In the genomic region with DNA sequence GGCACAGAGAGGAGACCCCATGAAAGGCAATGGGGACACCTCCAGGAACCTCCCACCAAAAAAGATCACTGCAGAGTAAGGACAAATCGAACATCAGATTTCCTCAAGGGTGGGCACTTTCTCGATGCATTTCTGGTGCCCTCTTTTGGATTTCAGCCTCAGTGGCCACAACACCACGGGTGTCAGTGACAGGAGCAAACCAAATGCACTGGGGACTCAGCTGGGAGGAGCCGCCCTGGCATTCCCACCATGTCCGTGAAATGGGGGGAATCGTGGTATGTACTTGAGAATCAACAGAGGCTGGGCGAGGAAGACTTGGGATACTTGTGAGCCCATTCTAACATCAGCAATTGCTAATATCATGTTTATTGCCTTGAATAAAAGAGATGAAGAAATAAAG, we compare ENCODE assay signal across 12 cellular contexts. TPM values are rescaled to one million over a fixed set of nuclear protein-coding genes. Genes with fewer than 3 reads are reported as not detected.
A peak's percentile ranks its signal among the peaks of the same experiment; 100 is the strongest.
DNase-seq lines count a peak whose midpoint lies in the region; ATAC-seq and TF ChIP-seq lines count a peak whose summit lies in the region.
"Had no signal": no experiment of that assay in that cellular context is flagged by ENCODE, and none has a peak within 500 bp of the region (broad histone marks: within the 10 kb centered on the region; RNA-seq: fewer than 3 reads in every experiment).

No MANE protein-coding gene starts in this region.

- POLR2A ChIA-PET in activated CD4-positive, alpha-beta T cell treated with anti-CD3 and anti-CD28 coated beads for 36 hours (lab: Charles Lee), result no interaction called here
- POLR2A ChIA-PET in HEK293T (lab: Yijun Ruan, JAX), result no interaction called here

- CTCF ChIA-PET in activated CD4-positive, alpha-beta T cell treated with anti-CD3 and anti-CD28 coated beads for 36 hours (lab: Charles Lee), result interaction anchor here (1.1 kb wide), 1 partner anchor 59 kb away, joined by 3 read pairs; no protein-coding TSS in a partner anchor
- CTCF ChIA-PET in HEK293T (lab: Yijun Ruan, JAX), result no interaction called here

- no peak overlapping the region for H3K4me3 ChIP-seq in Peyer's patch
- H3K4me3 ChIP-seq in aorta (ENCODE audit: low read length in 2 of 2), result no peak overlapping the region
- H3K4me3 ChIP-seq: A549 had no signal

- no peak for TF ChIP-seq POLR2A in Peyer's patch (IDR thresholded peaks at IDR 0.05)

- peaks cover 3 to 35% (median 27%) of the 10 kb centered on the region in 4 donors for H3K4me1 ChIP-seq in Peyer's patch
- no peaks in the 10 kb centered on the region for H3K4me1 ChIP-seq in aorta (ENCODE audit: control insufficient read depth in 1 of 2, insufficient read depth in 2 of 2, low read length in 2 of 2)

- H3K27me3 ChIP-seq in Peyer's patch (no peaks in the 10 kb centered on the region), aorta (ENCODE audit: control insufficient read depth in 1 of 2, insufficient read depth in 2 of 2, low read length in 1 of 2) (no peaks in the 10 kb centered on the region)

- H3K27ac ChIP-seq in Peyer's patch, result peak overlapping the region; percentile 61 to 80 (median 76)
- H3K27ac ChIP-seq in aorta (ENCODE audit: low read depth in 1 of 2, low read length in 2 of 2), result no peak overlapping the region
- H3K27ac ChIP-seq: A549 had no signal

- H3K4me1 Mint-ChIP-seq in activated CD4-positive, alpha-beta T cell treated with anti-CD3 and anti-CD28 coated beads for 36 hours, result peaks cover 76% of the 10 kb centered on the region
- peaks cover 83% of the 10 kb centered on the region for H3K4me1 Mint-ChIP-seq in stimulated activated memory B cell treated with anti-CD40 and anti-IgM and Interleukin-4, amounts not matched to agents 10 μg/mL and 1 μg/mL and 100 μg/mL, for 72 hours

- TF ChIP-seq CTCF in Peyer's patch (IDR thresholded peaks at IDR 0.05), result no peak

- peak overlapping the region; percentile 25 for H3K4me3 Mint-ChIP-seq in activated CD4-positive, alpha-beta T cell treated with anti-CD3 and anti-CD28 coated beads for 36 hours
- peak overlapping the region; percentile 68 for H3K4me3 Mint-ChIP-seq in stimulated activated memory B cell treated with anti-CD40 and anti-IgM and Interleukin-4, amounts not matched to agents 10 μg/mL and 1 μg/mL and 100 μg/mL, for 72 hours

- no peaks in the 10 kb centered on the region for H3K36me3 ChIP-seq in Peyer's patch
- no peaks in the 10 kb centered on the region for H3K36me3 ChIP-seq in aorta (ENCODE audit: control insufficient read depth in 1 of 2, insufficient read depth in 2 of 2, low read length in 1 of 2)

- H3K36me3 Mint-ChIP-seq in activated CD4-positive, alpha-beta T cell treated with anti-CD3 and anti-CD28 coated beads for 36 hours (ENCODE audit: low read depth), result no peaks in the 10 kb centered on the region
- H3K36me3 Mint-ChIP-seq in stimulated activated memory B cell treated with anti-CD40 and anti-IgM and Interleukin-4, amounts not matched to agents 10 μg/mL and 1 μg/mL and 100 μg/mL, for 72 hours, result peaks cover 5% of the 10 kb centered on the region

- intact Hi-C loops in activated CD4-positive, alpha-beta T cell treated with anti-CD3 and anti-CD28 coated beads for 36 hours (cut with DNase I, micrococcal nuclease), result loop anchor here (1.0 to 5.0 kb wide), 6 partner anchors 55 to 535 kb away; partner anchors contain the start of genes SCGB2B2 (in 1 of the 2), USF2 (in 1 of the 2) and ZNF302 (in 1 of the 2)
- intact Hi-C loops in aorta (cut with DNase I), result no loop called here

- ATAC-seq in activated CD4-positive, alpha-beta T cell treated with anti-CD3 and anti-CD28 coated beads for 36 hours, result no peak
- ATAC-seq in stimulated activated memory B cell treated with anti-CD40 and anti-IgM and Interleukin-4, amounts not matched to agents 10 μg/mL and 1 μg/mL and 100 μg/mL, for 72 hours, result no peak
- ATAC-seq in aorta (ENCODE audit: low FRiP score), result no peak
- ATAC-seq: A549 had no signal

- H3K27ac Mint-ChIP-seq in activated CD4-positive, alpha-beta T cell treated with anti-CD3 and anti-CD28 coated beads for 36 hours, result peak overlapping the region; percentile 96
- peak overlapping the region; percentile 75 for H3K27ac Mint-ChIP-seq in stimulated activated memory B cell treated with anti-CD40 and anti-IgM and Interleukin-4, amounts not matched to agents 10 μg/mL and 1 μg/mL and 100 μg/mL, for 72 hours

- peaks cover 2% of the 10 kb centered on the region for H3K9me3 Mint-ChIP-seq in activated CD4-positive, alpha-beta T cell treated with anti-CD3 and anti-CD28 coated beads for 36 hours (ENCODE audit: low read depth)
- peaks cover 2% of the 10 kb centered on the region for H3K9me3 Mint-ChIP-seq in stimulated activated memory B cell treated with anti-CD40 and anti-IgM and Interleukin-4, amounts not matched to agents 10 μg/mL and 1 μg/mL and 100 μg/mL, for 72 hours

- peak; percentile 12 for DNase-seq in activated CD4-positive, alpha-beta T cell treated with anti-CD3 and anti-CD28 coated beads for 36 hours
- no peak for DNase-seq in activated CD4-positive, alpha-beta T cell treated with anti-CD3 and anti-CD28 coated beads for 48 hours
- no peak for DNase-seq in Peyer's patch
- peak; percentile 27 for DNase-seq in effector CD8-positive, alpha-beta T cell (lab: John Stamatoyannopoulos, UW)
- DNase-seq in HEK293T (ENCODE audit: extremely low spot score), result no peak
- no peak for DNase-seq in aorta
- no peak for DNase-seq in midbrain (lab: John Stamatoyannopoulos, UW)
- DNase-seq: DMS79 treated with DMSO at 0.1 percent for 48 hours, NCI-H1930 had no signal

- WGBS in aorta, 2 donors, result 60% methylated on average over 7 of the region's 7 CpGs

- H3K9me3 ChIP-seq in Peyer's patch (no peaks in the 10 kb centered on the region), aorta (ENCODE audit: control insufficient read depth, low read length) (peaks cover 2% of the 10 kb centered on the region)

- H3K27me3 Mint-ChIP-seq in activated CD4-positive, alpha-beta T cell treated with anti-CD3 and anti-CD28 coated beads for 36 hours, result no peaks in the 10 kb centered on the region
- no peaks in the 10 kb centered on the region for H3K27me3 Mint-ChIP-seq in stimulated activated memory B cell treated with anti-CD40 and anti-IgM and Interleukin-4, amounts not matched to agents 10 μg/mL and 1 μg/mL and 100 μg/mL, for 72 hours

TF ChIP-seq in HEK293T, 16 proteins besides CTCF, POLR2A, EP300 and RAD21:
- no peak for TF ChIP-seq CTBP1 (IDR thresholded peaks at IDR 0.05; ENCODE audit: borderline replicate concordance)
- no peak for TF ChIP-seq FOXK2 (IDR thresholded peaks at IDR 0.05)
- TF ChIP-seq L3MBTL2 (conservative IDR thresholded peaks at IDR 0.05), result no peak
- no peak for TF ChIP-seq BHLHE40 (IDR thresholded peaks at IDR 0.05; ENCODE audit: borderline replicate concordance)
- TF ChIP-seq SP1 (IDR thresholded peaks at IDR 0.05), result no peak
- no peak for TF ChIP-seq ELF4 (IDR thresholded peaks at IDR 0.05)
- TF ChIP-seq ARNT (IDR thresholded peaks at IDR 0.05), result no peak
- no peak for TF ChIP-seq ZNF384 (IDR thresholded peaks at IDR 0.05)

RNA-seq across cellular contexts. Expression of gene FAM187B, which starts 16.3 kb away (rescaled TPM):
- not detected for total RNA-seq in activated CD4-positive, alpha-beta T cell treated with anti-CD3 and anti-CD28 coated beads for 36 hours
- total RNA-seq in Peyer's patch, result not detected
- total RNA-seq in aorta, result not detected
- not detected for polyA plus RNA-seq in aorta
- total RNA-seq: RPMI7951 had no signal
- polyA plus RNA-seq: A549 had no signal

RNA-seq across cellular contexts. Expression of gene LSR, which starts 36.6 kb away (rescaled TPM):
- 10 to 100 TPM; 10.0 to 12.2 TPM for total RNA-seq in activated CD4-positive, alpha-beta T cell treated with anti-CD3 and anti-CD28 coated beads for 36 hours
- total RNA-seq in Peyer's patch, result 100 to 1,000 TPM in 3 of 4 donors, 10 to 100 TPM in 1; 28.9 to 214 (median 188) TPM
- total RNA-seq in aorta, result 10 to 100 TPM in 1 of 2 donors, 1 to 10 TPM in 1; 9.8 to 13.1 TPM
- polyA plus RNA-seq in aorta, result 10 to 100 TPM in 1 of 2 donors, 1 to 10 TPM in 1; 5.8 to 12.4 TPM

RNA-seq across cellular contexts. Expression of gene USF2, which starts 56.5 kb away (rescaled TPM):
- total RNA-seq in activated CD4-positive, alpha-beta T cell treated with anti-CD3 and anti-CD28 coated beads for 36 hours, result 100 to 1,000 TPM; 116 to 154 TPM
- 100 to 1,000 TPM; 112 to 201 (median 142) TPM for total RNA-seq in Peyer's patch
- 100 to 1,000 TPM in 1 of 2 donors, 10 to 100 TPM in 1; 85.3 to 107 TPM for total RNA-seq in aorta
- 100 to 1,000 TPM; 101 to 148 TPM for polyA plus RNA-seq in aorta

RNA-seq across cellular contexts. Expression of gene FXYD5, which starts 57.7 kb away (rescaled TPM):
- 100 to 1,000 TPM; 261 to 358 TPM for total RNA-seq in activated CD4-positive, alpha-beta T cell treated with anti-CD3 and anti-CD28 coated beads for 36 hours
- 10 to 100 TPM in 3 of 4 donors, 1 to 10 TPM in 1; 6.0 to 67.7 (median 22.2) TPM for total RNA-seq in Peyer's patch
- 100 to 1,000 TPM in 1 of 2 donors, 10 to 100 TPM in 1; 71.7 to 126 TPM for total RNA-seq in aorta
- 100 to 1,000 TPM in 1 of 2 donors, 10 to 100 TPM in 1; 89.5 to 179 TPM for polyA plus RNA-seq in aorta

Comparison
In these comparisons a context has a peak if more than half of its experiments do, and no peak if none do; other contexts are left out.
1. DNase-seq: peak in activated CD4-positive, alpha-beta T cell treated with anti-CD3 and anti-CD28 coated beads for 36 hours (single experiment) and effector CD8-positive, alpha-beta T cell (single experiment); none in activated CD4-positive, alpha-beta T cell treated with anti-CD3 and anti-CD28 coated beads for 48 hours (single experiment), Peyer's patch (0 of 3), HEK293T (single experiment), aorta (0 of 2) and midbrain (single experiment).
2. H3K27ac ChIP-seq: peak in Peyer's patch (4 of 4); none in aorta (0 of 2).
3. intact Hi-C loops: an anchor here in activated CD4-positive, alpha-beta T cell treated with anti-CD3 and anti-CD28 coated beads for 36 hours (1.0 to 5.0 kb wide); none called in aorta.